In genomic region chr19:51630280-51630679, GRCh38 we compare ENCODE assay signal across 12 cellular contexts. TPM values are rescaled to one million over a fixed set of nuclear protein-coding genes. Genes with fewer than 3 reads are reported as not detected.
"Had no signal": no experiment of that assay in that cellular context is flagged by ENCODE, and none has a peak within 500 bp of the region (broad histone marks: within the 10 kb centered on the region; RNA-seq: fewer than 3 reads in every experiment).

A gene with protein sequence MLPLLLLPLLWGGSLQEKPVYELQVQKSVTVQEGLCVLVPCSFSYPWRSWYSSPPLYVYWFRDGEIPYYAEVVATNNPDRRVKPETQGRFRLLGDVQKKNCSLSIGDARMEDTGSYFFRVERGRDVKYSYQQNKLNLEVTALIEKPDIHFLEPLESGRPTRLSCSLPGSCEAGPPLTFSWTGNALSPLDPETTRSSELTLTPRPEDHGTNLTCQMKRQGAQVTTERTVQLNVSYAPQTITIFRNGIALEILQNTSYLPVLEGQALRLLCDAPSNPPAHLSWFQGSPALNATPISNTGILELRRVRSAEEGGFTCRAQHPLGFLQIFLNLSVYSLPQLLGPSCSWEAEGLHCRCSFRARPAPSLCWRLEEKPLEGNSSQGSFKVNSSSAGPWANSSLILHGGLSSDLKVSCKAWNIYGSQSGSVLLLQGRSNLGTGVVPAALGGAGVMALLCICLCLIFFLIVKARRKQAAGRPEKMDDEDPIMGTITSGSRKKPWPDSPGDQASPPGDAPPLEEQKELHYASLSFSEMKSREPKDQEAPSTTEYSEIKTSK (minus strand): TSS chr19:51630401. CDS start chr19:51630335, 66 bp downstream.

RNA-seq across cellular contexts. Expression of the gene that starts here (rescaled TPM):
- total RNA-seq: activated CD4-positive, alpha-beta T cell treated with anti-CD3 and anti-CD28 coated beads, Interleukin-2, amount 10 ng/mL, durations not matched to agents 24 days and 14 days; activated CD8-positive, alpha-beta memory T cell treated with anti-CD3 and anti-CD28 coated beads, Interleukin-2, amount 10 ng/mL, durations not matched to agents 7 days and 5 days; activated CD8-positive, alpha-beta T cell treated with anti-CD3 and anti-CD28 coated beads for 36 hours; cardiac muscle cell; chondrocyte; dermis blood vessel endothelial cell; fibroblast of lung; kidney; left ventricle myocardium inferior; osteocyte; SK-MEL-5; T-helper 1 cell treated with Interleukin-12 subunit alpha and Interleukin-12 subunit beta and Interleukin-4 antibody, amounts not matched to agents 30 ng/mL and 1 ng/mL, for 36 hours had no signal
- polyA plus RNA-seq: cardiac muscle cell, fibroblast of lung had no signal
